ENCODE assay signal across 10 cellular contexts in genomic region chr11:119423459-119424254, GRCh38. TPM values are rescaled to one million over a fixed set of nuclear protein-coding genes. Genes with fewer than 3 reads are reported as not detected.
A peak's percentile ranks its signal among the peaks of the same experiment; 100 is the strongest.
DNase-seq lines count a peak whose midpoint lies in the region; ATAC-seq and TF ChIP-seq lines count a peak whose summit lies in the region.
"Had no signal": no experiment of that assay in that cellular context is flagged by ENCODE, and none has a peak within 500 bp of the region (broad histone marks: within the 10 kb centered on the region; RNA-seq: fewer than 3 reads in every experiment).

No MANE protein-coding gene starts in this region.

- CTCF ChIA-PET in CD4-positive, alpha-beta memory T cell (lab: Charles Lee; ENCODE audit: partially characterized antibody): no interaction called here
- CTCF ChIA-PET in WTC11 (lab: Charles Lee): interaction anchor here (0.7 to 3.6 kb wide), 10 partner anchors 9 to 608 kb away, joined by 3 to 19 read pairs (median 6); partner anchors contain the start of gene USP2
- CTCF ChIA-PET in activated CD4-positive, alpha-beta memory T cell treated with anti-CD3 and anti-CD28 coated beads for 36 hours (lab: Charles Lee): interaction anchor here (0.9 to 1.0 kb wide), 2 partner anchors 25 to 51 kb away, joined by 3 to 5 read pairs; no protein-coding TSS in a partner anchor

- peaks cover 32 to 51% of the 10 kb centered on the region in 2 donors for H3K27me3 Mint-ChIP-seq in CD4-positive, alpha-beta memory T cell
- H3K27me3 Mint-ChIP-seq in WTC11 (ENCODE audit: low read depth) (no peaks in the 10 kb centered on the region), glutamatergic neuron (ENCODE audit: unreplicated experiment) (peaks cover 17% of the 10 kb centered on the region)
- peaks cover 48% of the 10 kb centered on the region for H3K27me3 Mint-ChIP-seq in activated CD4-positive, alpha-beta memory T cell treated with anti-CD3 and anti-CD28 coated beads for 36 hours

- peak overlapping the region in 1 of 7 donors; percentile 82 for H3K27ac Mint-ChIP-seq in CD4-positive, alpha-beta memory T cell
- peak overlapping the region; percentile 49; the same call in 1 of the 2 replicates for H3K27ac Mint-ChIP-seq in WTC11
- no peak overlapping the region for H3K27ac Mint-ChIP-seq in glutamatergic neuron (ENCODE audit: unreplicated experiment)
- no peak overlapping the region for H3K27ac Mint-ChIP-seq in activated CD4-positive, alpha-beta memory T cell treated with anti-CD3 and anti-CD28 coated beads for 36 hours
- H3K27ac Mint-ChIP-seq: activated T-cell treated with anti-CD3 and anti-CD28 coated beads, Interleukin-2, amount 50 U/mL, for 24 hours had no signal

- ATAC-seq in WTC11 (no peak), HG02610 (IDR thresholded peaks at IDR 0.05; ENCODE audit: unreplicated experiment) (no peak)

- WGBS in sigmoid colon, 2 donors: 62 to 67% methylated on average over 15 of the region's 15 CpGs

- POLR2A ChIA-PET in CD4-positive, alpha-beta memory T cell (lab: Charles Lee; ENCODE audit: partially characterized antibody): no interaction called here
- POLR2A ChIA-PET in WTC11 (lab: Charles Lee): interaction anchor here (0.5 to 2.4 kb wide), 6 partner anchors 8 to 453 kb away, joined by 3 to 12 read pairs (median 3); no protein-coding TSS in a partner anchor
- POLR2A ChIA-PET in activated CD4-positive, alpha-beta memory T cell treated with anti-CD3 and anti-CD28 coated beads for 36 hours (lab: Charles Lee): no interaction called here

- peaks cover 0 to 1% (median 0%) of the 10 kb centered on the region in 8 donors for H3K9me3 Mint-ChIP-seq in CD4-positive, alpha-beta memory T cell
- no peaks in the 10 kb centered on the region for H3K9me3 Mint-ChIP-seq in WTC11
- H3K9me3 Mint-ChIP-seq in glutamatergic neuron (ENCODE audit: unreplicated experiment): peaks cover 1% of the 10 kb centered on the region
- no peaks in the 10 kb centered on the region for H3K9me3 Mint-ChIP-seq in activated CD4-positive, alpha-beta memory T cell treated with anti-CD3 and anti-CD28 coated beads for 36 hours
- H3K9me3 Mint-ChIP-seq: activated T-cell treated with anti-CD3 and anti-CD28 coated beads, Interleukin-2, amount 50 U/mL, for 24 hours had no signal

- H3K4me3 ChIP-seq in CD4-positive, alpha-beta memory T cell (ENCODE audit: low read length in 2 of 2): no peak overlapping the region
- peak overlapping the region in 3 of 4 donors; percentile 47 to 64 (median 63) for H3K4me3 ChIP-seq in sigmoid colon

- no peaks in the 10 kb centered on the region for H3K36me3 ChIP-seq in CD4-positive, alpha-beta memory T cell (ENCODE audit: insufficient read depth, low read length)
- no peaks in the 10 kb centered on the region for H3K36me3 ChIP-seq in sigmoid colon

- TF ChIP-seq POLR2A in sigmoid colon (IDR thresholded peaks at IDR 0.05): no peak

- no peak for TF ChIP-seq CTCF in WTC11 (IDR thresholded peaks at IDR 0.05)
- no peak for TF ChIP-seq CTCF in glutamatergic neuron (IDR thresholded peaks at IDR 0.05; ENCODE audit: partially characterized antibody, unreplicated experiment)
- TF ChIP-seq CTCF in sigmoid colon (IDR thresholded peaks at IDR 0.05): no peak

- intact Hi-C loops in CD4-positive, alpha-beta memory T cell (cut with micrococcal nuclease): no loop called here
- intact Hi-C loops in sigmoid colon (cut with DNase I): no loop called here
- intact Hi-C loops in activated CD4-positive, alpha-beta memory T cell treated with anti-CD3 and anti-CD28 coated beads for 36 hours (cut with micrococcal nuclease): no loop called here

- no peak for DNase-seq in CD4-positive, alpha-beta memory T cell
- DNase-seq in WTC11 (ENCODE audit: low spot score): no peak
- DNase-seq in glutamatergic neuron: no peak
- no peak for DNase-seq in sigmoid colon
- no peak for DNase-seq in ecto neural progenitor cell (ENCODE audit: low spot score)
- DNase-seq in activated CD4-positive, alpha-beta memory T cell treated with anti-CD3 and anti-CD28 coated beads for 36 hours: no peak
- DNase-seq in central memory CD4-positive, alpha-beta T cell: no peak
- DNase-seq: activated T-cell treated with anti-CD3 and anti-CD28 coated beads, Interleukin-2, amount 50 U/mL, for 24 hours; T1000 had no signal

- TF ChIP-seq EP300 in sigmoid colon (IDR thresholded peaks at IDR 0.05): no peak

- no peaks in the 10 kb centered on the region for H3K36me3 Mint-ChIP-seq in CD4-positive, alpha-beta memory T cell
- H3K36me3 Mint-ChIP-seq in WTC11 (peaks cover 32% of the 10 kb centered on the region), glutamatergic neuron (ENCODE audit: unreplicated experiment) (no peaks in the 10 kb centered on the region)
- H3K36me3 Mint-ChIP-seq in activated CD4-positive, alpha-beta memory T cell treated with anti-CD3 and anti-CD28 coated beads for 36 hours: no peaks in the 10 kb centered on the region

- peaks cover 25% of the 10 kb centered on the region for H3K4me1 ChIP-seq in CD4-positive, alpha-beta memory T cell (ENCODE audit: insufficient read depth, low read length)
- H3K4me1 ChIP-seq in sigmoid colon: peaks cover 0 to 51% (median 36%) of the 10 kb centered on the region in 4 donors

- no peaks in the 10 kb centered on the region for H3K9me3 ChIP-seq in CD4-positive, alpha-beta memory T cell (ENCODE audit: control insufficient read depth in 1 of 2, low read length in 2 of 2)
- no peaks in the 10 kb centered on the region for H3K9me3 ChIP-seq in sigmoid colon

- H3K27me3 ChIP-seq in CD4-positive, alpha-beta memory T cell (ENCODE audit: insufficient read depth, low read length): peaks cover 15% of the 10 kb centered on the region
- H3K27me3 ChIP-seq in sigmoid colon: peaks cover 0 to 32% (median 21%) of the 10 kb centered on the region in 3 donors

- H3K27ac ChIP-seq in CD4-positive, alpha-beta memory T cell (ENCODE audit: low read depth, low read length): no peak overlapping the region
- peak overlapping the region in 2 of 4 donors; percentile 73 to 80 for H3K27ac ChIP-seq in sigmoid colon

- peaks cover 7 to 32% (median 20%) of the 10 kb centered on the region in 4 donors for H3K4me1 Mint-ChIP-seq in CD4-positive, alpha-beta memory T cell
- H3K4me1 Mint-ChIP-seq in WTC11: peaks cover 70% of the 10 kb centered on the region
- no peaks in the 10 kb centered on the region for H3K4me1 Mint-ChIP-seq in glutamatergic neuron (ENCODE audit: low read depth, unreplicated experiment)
- H3K4me1 Mint-ChIP-seq in activated CD4-positive, alpha-beta memory T cell treated with anti-CD3 and anti-CD28 coated beads for 36 hours (ENCODE audit: low read depth): peaks cover 34% of the 10 kb centered on the region

- H3K4me3 Mint-ChIP-seq in CD4-positive, alpha-beta memory T cell: peak overlapping the region in 5 of 8 donors; percentile 36 to 67 (median 54)
- peak overlapping the region; percentile 96 for H3K4me3 Mint-ChIP-seq in WTC11
- peak overlapping the region; percentile 65 for H3K4me3 Mint-ChIP-seq in glutamatergic neuron (ENCODE audit: unreplicated experiment)
- no peak overlapping the region for H3K4me3 Mint-ChIP-seq in activated CD4-positive, alpha-beta memory T cell treated with anti-CD3 and anti-CD28 coated beads for 36 hours
- H3K4me3 Mint-ChIP-seq: activated T-cell treated with anti-CD3 and anti-CD28 coated beads, Interleukin-2, amount 50 U/mL, for 24 hours had no signal

TF ChIP-seq in WTC11, 78 proteins besides CTCF, POLR2A, EP300 and RAD21:
- TF ChIP-seq AR (CRISPR knock-in tag; IDR thresholded peaks at IDR 0.05) (no peak), EMX1 (CRISPR knock-in tag; IDR thresholded peaks at IDR 0.05) (0 out of 2 replicates have a peak, but pooled peaks have one; percentile 57)

RNA-seq across cellular contexts. Expression of gene THY1, which starts 0.7 kb away (rescaled TPM):
- total RNA-seq in CD4-positive, alpha-beta memory T cell: not detected
- polyA plus RNA-seq in CD4-positive, alpha-beta memory T cell: not detected
- 325 to 376 TPM (median 365 TPM) in 3 replicates for total RNA-seq in WTC11 (2021)
- 22.0 TPM for total RNA-seq in glutamatergic neuron (ENCODE audit: unreplicated experiment)
- 100 to 1,000 TPM in 1 of 4 donors, 10 to 100 TPM in 3; 10.4 to 214 (median 71.5) TPM for total RNA-seq in sigmoid colon
- 10 to 100 TPM in 1 of 3 donors, 1 to 10 TPM in 2; 5.3 to 61.1 (median 5.4) TPM for polyA plus RNA-seq in sigmoid colon
- 1 to 10 TPM; 5.4 to 6.9 TPM for total RNA-seq in activated CD4-positive, alpha-beta memory T cell treated with anti-CD3 and anti-CD28 coated beads for 36 hours

RNA-seq across cellular contexts. Expression of gene USP2, which starts 42.2 kb away (rescaled TPM):
- total RNA-seq in CD4-positive, alpha-beta memory T cell: under 1 TPM; 0.17 to 0.22 TPM
- polyA plus RNA-seq in CD4-positive, alpha-beta memory T cell: under 1 TPM in 1 of 2 donors, not detected in 1; 0.21 TPM
- total RNA-seq in WTC11 (2021): 7.3 to 8.2 TPM (median 8.0 TPM) in 3 replicates
- 2.6 TPM for total RNA-seq in glutamatergic neuron (ENCODE audit: unreplicated experiment)
- 1 to 10 TPM in 3 of 4 donors, under 1 TPM in 1; 0.71 to 1.9 (median 1.5) TPM for total RNA-seq in sigmoid colon
- polyA plus RNA-seq in sigmoid colon: 10 to 100 TPM; 11.6 to 13.2 (median 13.0) TPM
- 1 to 10 TPM; 1.4 to 2.2 TPM for total RNA-seq in activated CD4-positive, alpha-beta memory T cell treated with anti-CD3 and anti-CD28 coated beads for 36 hours

Comparison
In these comparisons a context has a peak if more than half of its experiments do, and no peak if none do; other contexts are left out.
1. H3K4me3 ChIP-seq: peak in sigmoid colon (3 of 4); none in CD4-positive, alpha-beta memory T cell (0 of 2).
2. RNA of gene THY1, which starts 0.7 kb away (total RNA-seq): 325 to 376 TPM in WTC11, 10.4 to 214 TPM in sigmoid colon, 22.0 TPM in glutamatergic neuron (single experiment) and 5.4 to 6.9 TPM in activated CD4-positive, alpha-beta memory T cell treated with anti-CD3 and anti-CD28 coated beads for 36 hours; not detected in CD4-positive, alpha-beta memory T cell; every median in the first group is over 4 times any median in the second.